ENCODE assay signal across 8 cellular contexts in the genomic region with DNA sequence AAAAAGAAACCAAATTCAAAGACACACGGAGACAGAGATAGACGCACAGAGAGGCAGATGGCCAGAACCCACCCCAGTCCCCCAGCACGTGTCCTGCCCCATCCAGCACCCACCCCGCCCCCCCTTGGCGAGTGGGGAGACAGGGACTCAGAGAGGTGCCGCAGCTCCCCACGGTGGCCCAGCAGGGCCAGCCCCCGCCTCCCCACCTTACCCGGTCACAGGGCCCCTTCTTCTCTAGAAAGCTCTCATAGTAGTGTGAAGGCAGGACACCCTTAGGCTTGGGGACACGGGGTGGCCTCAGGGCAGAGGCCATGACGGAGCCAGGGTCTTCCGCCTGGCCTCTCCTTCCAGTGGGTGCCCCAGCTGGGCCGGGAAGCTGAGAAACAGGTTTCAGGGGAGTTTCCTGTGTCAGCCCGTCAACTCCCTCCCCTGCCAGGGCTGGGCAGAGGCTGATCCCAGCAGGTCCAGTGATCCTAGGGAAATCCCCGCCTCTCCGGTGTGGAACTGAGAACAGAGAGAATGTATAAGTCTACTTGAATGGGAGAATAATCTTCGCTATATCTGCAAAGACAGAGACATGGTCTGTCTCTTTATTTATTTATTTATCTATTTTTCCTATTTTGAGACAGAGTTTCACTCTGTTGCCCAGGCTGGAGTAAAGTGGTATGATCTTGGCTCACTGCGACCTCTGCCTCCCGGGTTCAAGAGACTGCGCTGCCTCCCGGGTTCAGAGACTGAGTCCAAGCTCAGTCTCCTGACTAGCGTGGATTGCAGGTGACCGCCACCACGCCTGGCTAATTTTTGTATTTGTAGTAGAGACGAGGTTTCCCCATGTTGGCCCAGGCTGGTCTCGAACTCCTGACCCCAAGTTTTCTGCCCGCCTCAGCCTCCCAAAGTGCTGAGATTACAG. TPM values are rescaled to one million over a fixed set of nuclear protein-coding genes. Genes with fewer than 3 reads are reported as not detected.
DNase-seq lines count a peak whose midpoint lies in the region; ATAC-seq and TF ChIP-seq lines count a peak whose summit lies in the region.

A gene with protein sequence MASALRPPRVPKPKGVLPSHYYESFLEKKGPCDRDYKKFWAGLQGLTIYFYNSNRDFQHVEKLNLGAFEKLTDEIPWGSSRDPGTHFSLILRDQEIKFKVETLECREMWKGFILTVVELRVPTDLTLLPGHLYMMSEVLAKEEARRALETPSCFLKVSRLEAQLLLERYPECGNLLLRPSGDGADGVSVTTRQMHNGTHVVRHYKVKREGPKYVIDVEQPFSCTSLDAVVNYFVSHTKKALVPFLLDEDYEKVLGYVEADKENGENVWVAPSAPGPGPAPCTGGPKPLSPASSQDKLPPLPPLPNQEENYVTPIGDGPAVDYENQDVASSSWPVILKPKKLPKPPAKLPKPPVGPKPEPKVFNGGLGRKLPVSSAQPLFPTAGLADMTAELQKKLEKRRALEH (minus strand): TSS at position 387 of the 910 bp plus-strand sequence. CDS start 74 bp downstream, at position 313.

- no peaks in the 10 kb centered on the region for H3K36me3 ChIP-seq in brain microvascular endothelial cell (replicated peaks)
- no peaks in the 10 kb centered on the region for H3K36me3 ChIP-seq in stomach

- TF ChIP-seq CTCF in brain microvascular endothelial cell (IDR thresholded peaks at IDR 0.05; ENCODE audit: low read depth, low read length, missing control alignments) (no peak), stomach (IDR thresholded peaks at IDR 0.05) (no peak)

- peak; percentile 52 for ATAC-seq in left colon

- H3K4me3 ChIP-seq in brain microvascular endothelial cell (ENCODE audit: low read depth, low read length), result peak within 1 kb of the TSS; percentile 40
- H3K4me3 ChIP-seq in stomach, result peak within 1 kb of the TSS; percentile 47 to 60 (median 50)

- H3K27ac ChIP-seq in brain microvascular endothelial cell (no peak within 1 kb of the TSS), stomach (peak within 1 kb of the TSS; percentile 32 to 87 (median 78))

- no peak for TF ChIP-seq EP300 in stomach (IDR thresholded peaks at IDR 0.05)

- in situ Hi-C loops in brain microvascular endothelial cell (cut with HindIII; ENCODE audit: low pct_ligation_motif_present, low sequenced_read_pairs), result no loop called here

- no peaks in the 10 kb centered on the region for H3K9me3 ChIP-seq in stomach

- no peak for TF ChIP-seq POLR2A in stomach (IDR thresholded peaks at IDR 0.05)

- WGBS in stomach, 5 donors, result 25 to 46% (median 33%) methylated on average over 19 to 27 of the region's 27 CpGs

- intact Hi-C loops in left colon (cut with DNase I, micrococcal nuclease), result no loop called here
- intact Hi-C loops in stomach (cut with DNase I; ENCODE audit: low total_unique reads), result no loop called here

- peaks cover 4 to 25% (median 23%) of the 10 kb centered on the region in 4 donors for H3K4me1 ChIP-seq in stomach

- H3K27me3 ChIP-seq in brain microvascular endothelial cell (replicated peaks), result no peaks in the 10 kb centered on the region
- H3K27me3 ChIP-seq in stomach, result no peaks in the 10 kb centered on the region

- DNase-seq in DMS153 (lab: John Stamatoyannopoulos, UW) (peak; percentile 21), NCI-H510A (lab: John Stamatoyannopoulos, UW) (peak; percentile 58), brain microvascular endothelial cell (no peak), left colon (peak; percentile 86 to 90), stomach (peak; percentile 77), HUDEP-2 (lab: John Stamatoyannopoulos, UW; ENCODE audit: unreplicated experiment in 76 of 76) (no peak), putamen (ENCODE audit: low spot score) (no peak), COLO829 (ENCODE audit: low spot score) (no peak)

RNA-seq across cellular contexts. Expression of the gene that starts here (rescaled TPM):
- 100 to 1,000 TPM; 222 to 249 TPM for total RNA-seq in left colon
- 100 to 1,000 TPM in 1 of 5 donors, 10 to 100 TPM in 3, not detected in 1; 20.7 to 250 (median 35.1) TPM for total RNA-seq in stomach
- 10 to 100 TPM; 32.7 to 70.8 (median 52.4) TPM for polyA plus RNA-seq in stomach

Comparison
In these comparisons a context has a peak if more than half of its experiments do, and no peak if none do; other contexts are left out.
1. DNase-seq: peak in DMS153 (single experiment), NCI-H510A (single experiment), left colon (2 of 2) and stomach (single experiment); none in brain microvascular endothelial cell (single experiment), HUDEP-2 (0 of 76), putamen (single experiment) and COLO829 (single experiment).